Comparison of ENCODE assay signal across 8 cellular contexts in the genomic region with DNA sequence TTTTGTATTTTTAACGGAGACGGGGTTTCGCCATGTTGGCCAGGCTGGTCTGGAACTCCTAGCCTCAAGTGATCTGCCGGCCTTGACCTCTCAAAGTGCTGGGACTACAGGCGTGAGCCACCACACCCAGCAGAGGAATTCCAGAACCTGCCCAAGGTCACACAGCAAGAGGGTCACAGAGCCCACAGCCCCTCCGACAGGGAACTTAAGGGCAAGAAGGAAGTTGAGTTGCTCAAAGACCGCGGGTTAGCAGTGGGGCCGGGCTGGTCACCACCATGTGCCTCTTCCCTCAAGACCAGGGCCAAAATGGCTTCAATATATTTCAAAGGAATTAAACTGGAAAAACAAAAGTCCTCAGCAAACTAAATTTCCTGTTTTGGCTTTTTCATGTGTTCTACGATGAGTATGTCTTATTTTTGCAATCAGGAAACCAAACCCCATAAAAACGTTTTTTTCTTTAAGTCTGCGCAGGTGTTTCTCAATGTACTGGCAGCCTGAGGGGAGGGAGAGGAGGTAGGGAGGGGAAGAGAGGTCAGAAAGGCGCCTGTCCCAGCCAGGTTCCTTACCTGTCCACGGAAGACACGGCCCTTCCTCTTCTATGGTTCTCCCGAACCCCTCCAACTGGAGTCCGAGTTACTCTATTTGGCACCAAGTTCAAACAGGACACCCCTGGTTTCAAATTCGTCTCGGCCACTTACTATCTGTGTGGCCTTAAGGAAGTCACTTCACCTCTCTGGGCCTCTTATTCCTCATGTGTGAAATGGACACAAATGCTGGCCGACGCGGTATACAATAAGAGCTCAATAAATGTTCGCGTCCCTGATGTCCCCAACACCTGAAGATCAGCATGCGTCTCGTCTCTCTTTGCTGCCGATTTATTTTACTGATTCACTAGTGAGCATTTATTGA. TPM values are rescaled to one million over a fixed set of nuclear protein-coding genes. Genes with fewer than 3 reads are reported as not detected.
DNase-seq lines count a peak whose midpoint lies in the region; ATAC-seq and TF ChIP-seq lines count a peak whose summit lies in the region.

No MANE protein-coding gene starts in this region.

- POLR2A ChIA-PET in WTC11 (lab: Charles Lee): interaction anchor here (1.0 to 1.6 kb wide), 2 partner anchors 10 to 23 kb away, joined by 3 read pairs; no protein-coding TSS in a partner anchor

- H3K27me3 Mint-ChIP-seq in WTC11 (ENCODE audit: low read depth): peaks cover 18% of the 10 kb centered on the region

- peak overlapping the region; percentile 83 for H3K18ac ChIP-seq in trophoblast cell (ENCODE audit: low read length)

- no peaks in the 10 kb centered on the region for H3K9me3 ChIP-seq in gastroesophageal sphincter
- no peaks in the 10 kb centered on the region for H3K9me3 ChIP-seq in trophoblast cell (ENCODE audit: insufficient read depth, low read depth, low read length)

- H3K27me3 ChIP-seq in gastroesophageal sphincter (no peaks in the 10 kb centered on the region), trophoblast cell (ENCODE audit: insufficient read depth, low read length) (no peaks in the 10 kb centered on the region)

- ATAC-seq in GM19043 (IDR thresholded peaks at IDR 0.05; ENCODE audit: low read depth, unreplicated experiment) (peak; percentile 17), HG03135 (IDR thresholded peaks at IDR 0.05; ENCODE audit: unreplicated experiment) (peak; percentile 19), WTC11 (no peak), gastroesophageal sphincter (no peak)

- H4K8ac ChIP-seq in trophoblast cell (ENCODE audit: low read depth, low read length): peak overlapping the region; percentile 96

- H3K23ac ChIP-seq in trophoblast cell (ENCODE audit: low read length): no peak overlapping the region

- peaks cover 6% of the 10 kb centered on the region for H3K79me1 ChIP-seq in trophoblast cell (ENCODE audit: low read length)

- TF ChIP-seq EP300 in gastroesophageal sphincter (IDR thresholded peaks at IDR 0.05): no peak

- no peaks in the 10 kb centered on the region for H3K9me3 Mint-ChIP-seq in WTC11

- no peak overlapping the region for H3K27ac Mint-ChIP-seq in WTC11

- H3K36me3 ChIP-seq in gastroesophageal sphincter (peaks cover 0 to 37% of the 10 kb centered on the region in 2 donors), trophoblast cell (ENCODE audit: control insufficient read depth in 1 of 2, insufficient read depth in 2 of 2, low read length in 2 of 2) (peaks cover 5 to 9% of the 10 kb centered on the region in 2 experiments)

- no peak overlapping the region for H3K9ac ChIP-seq in trophoblast cell (ENCODE audit: low read length)

- H3K4me3 ChIP-seq in gastroesophageal sphincter (peak overlapping the region; percentile 30 to 74), trophoblast cell (ENCODE audit: low read depth, low read length) (peak overlapping the region; percentile 73)

- H3K4me1 Mint-ChIP-seq in WTC11: peaks cover 26% of the 10 kb centered on the region

- peak overlapping the region; percentile 35 for H2AK5ac ChIP-seq in trophoblast cell (ENCODE audit: low read length)

- H3K4me1 ChIP-seq in gastroesophageal sphincter: peaks cover 0 to 35% (median 15%) of the 10 kb centered on the region in 3 donors
- peaks cover 7 to 11% of the 10 kb centered on the region in 2 experiments for H3K4me1 ChIP-seq in trophoblast cell (ENCODE audit: control insufficient read depth in 1 of 2, insufficient read depth in 2 of 2, low read length in 2 of 2)

- H3K4ac ChIP-seq in trophoblast cell (ENCODE audit: low read depth, low read length): no peak overlapping the region

- peak overlapping the region; percentile 93 for H3K14ac ChIP-seq in trophoblast cell (ENCODE audit: low read length)

- H2BK120ac ChIP-seq in trophoblast cell (ENCODE audit: insufficient read depth, low read length, poor library complexity): peak overlapping the region; percentile 75

- DNase-seq in WTC11 (ENCODE audit: low spot score) (no peak), trophoblast cell (peak in 1 of 2 donors; percentile 38), NCI-H2029 treated with DMSO at 0.1 percent for 48 hours (lab: John Stamatoyannopoulos, UW) (no peak), iPS-NIHi7 (ENCODE audit: extremely low spot score) (no peak), DMS 273 (lab: John Stamatoyannopoulos, UW; ENCODE audit: unreplicated experiment) (no peak)

- H4K12ac ChIP-seq in trophoblast cell (ENCODE audit: low read depth, low read length): no peak overlapping the region

- H3K27ac ChIP-seq in gastroesophageal sphincter (peak overlapping the region in 3 of 4 donors; percentile 79 to 82 (median 80)), trophoblast cell (ENCODE audit: low read depth, low read length) (no peak overlapping the region)

- H4K91ac ChIP-seq in trophoblast cell (ENCODE audit: low read depth, low read length): peak overlapping the region; percentile 84

- H3K36me3 Mint-ChIP-seq in WTC11: peaks cover 15% of the 10 kb centered on the region

- no peak overlapping the region for H2BK12ac ChIP-seq in trophoblast cell (ENCODE audit: low read length)

- peak overlapping the region; percentile 64 for H2BK5ac ChIP-seq in trophoblast cell (ENCODE audit: low read depth, low read length, poor library complexity)

- CTCF ChIA-PET in WTC11 (lab: Charles Lee): interaction anchor here (0.7 to 2.3 kb wide), 7 partner anchors 8 to 341 kb away, joined by 3 to 19 read pairs (median 3); no protein-coding TSS in a partner anchor

- WGBS in gastroesophageal sphincter (ENCODE audit: low coverage in 1 of 2), 2 donors: 22 to 47% methylated on average over 12 to 21 of the region's 27 CpGs
- WGBS in trophoblast cell (ENCODE audit: extremely low coverage, insufficient coverage, insufficient read length): no CpG with 5 or more reads among the region's 27 CpGs

- TF ChIP-seq POLR2A in gastroesophageal sphincter (IDR thresholded peaks at IDR 0.05): no peak

- TF ChIP-seq CTCF in WTC11 (IDR thresholded peaks at IDR 0.05) (no peak), gastroesophageal sphincter (IDR thresholded peaks at IDR 0.05) (no peak)

- peak overlapping the region; percentile 91 for H3K4me3 Mint-ChIP-seq in WTC11

- peak overlapping the region; percentile 82 for H2AFZ ChIP-seq in trophoblast cell (ENCODE audit: insufficient read depth, low read length, poor library complexity)

- peaks cover 2% of the 10 kb centered on the region for H3K79me2 ChIP-seq in trophoblast cell (ENCODE audit: control insufficient read depth, insufficient read depth, low read length, poor library complexity)

- peak overlapping the region; percentile 93 for H3K4me2 ChIP-seq in trophoblast cell (ENCODE audit: low read length)

TF ChIP-seq in WTC11, 78 proteins besides CTCF, POLR2A, EP300 and RAD21:
- TF ChIP-seq ZNF121 (CRISPR knock-in tag; IDR thresholded peaks at IDR 0.05): 0 out of 2 replicates have a peak, but pooled peaks have one; percentile 15
- TF ChIP-seq, protein P1, sequence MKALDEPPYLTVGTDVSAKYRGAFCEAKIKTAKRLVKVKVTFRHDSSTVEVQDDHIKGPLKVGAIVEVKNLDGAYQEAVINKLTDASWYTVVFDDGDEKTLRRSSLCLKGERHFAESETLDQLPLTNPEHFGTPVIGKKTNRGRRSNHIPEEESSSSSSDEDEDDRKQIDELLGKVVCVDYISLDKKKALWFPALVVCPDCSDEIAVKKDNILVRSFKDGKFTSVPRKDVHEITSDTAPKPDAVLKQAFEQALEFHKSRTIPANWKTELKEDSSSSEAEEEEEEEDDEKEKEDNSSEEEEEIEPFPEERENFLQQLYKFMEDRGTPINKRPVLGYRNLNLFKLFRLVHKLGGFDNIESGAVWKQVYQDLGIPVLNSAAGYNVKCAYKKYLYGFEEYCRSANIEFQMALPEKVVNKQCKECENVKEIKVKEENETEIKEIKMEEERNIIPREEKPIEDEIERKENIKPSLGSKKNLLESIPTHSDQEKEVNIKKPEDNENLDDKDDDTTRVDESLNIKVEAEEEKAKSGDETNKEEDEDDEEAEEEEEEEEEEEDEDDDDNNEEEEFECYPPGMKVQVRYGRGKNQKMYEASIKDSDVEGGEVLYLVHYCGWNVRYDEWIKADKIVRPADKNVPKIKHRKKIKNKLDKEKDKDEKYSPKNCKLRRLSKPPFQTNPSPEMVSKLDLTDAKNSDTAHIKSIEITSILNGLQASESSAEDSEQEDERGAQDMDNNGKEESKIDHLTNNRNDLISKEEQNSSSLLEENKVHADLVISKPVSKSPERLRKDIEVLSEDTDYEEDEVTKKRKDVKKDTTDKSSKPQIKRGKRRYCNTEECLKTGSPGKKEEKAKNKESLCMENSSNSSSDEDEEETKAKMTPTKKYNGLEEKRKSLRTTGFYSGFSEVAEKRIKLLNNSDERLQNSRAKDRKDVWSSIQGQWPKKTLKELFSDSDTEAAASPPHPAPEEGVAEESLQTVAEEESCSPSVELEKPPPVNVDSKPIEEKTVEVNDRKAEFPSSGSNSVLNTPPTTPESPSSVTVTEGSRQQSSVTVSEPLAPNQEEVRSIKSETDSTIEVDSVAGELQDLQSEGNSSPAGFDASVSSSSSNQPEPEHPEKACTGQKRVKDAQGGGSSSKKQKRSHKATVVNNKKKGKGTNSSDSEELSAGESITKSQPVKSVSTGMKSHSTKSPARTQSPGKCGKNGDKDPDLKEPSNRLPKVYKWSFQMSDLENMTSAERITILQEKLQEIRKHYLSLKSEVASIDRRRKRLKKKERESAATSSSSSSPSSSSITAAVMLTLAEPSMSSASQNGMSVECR (CRISPR knock-in tag; IDR thresholded peaks at IDR 0.05; ENCODE audit: borderline replicate concordance): no peak

RNA-seq across cellular contexts. Expression of a gene that starts 0.8 kb away (rescaled TPM):
- total RNA-seq in WTC11 (2021) (12.2 to 13.9 TPM (median 13.8 TPM) in 3 replicates), gastroesophageal sphincter (10 to 100 TPM; 20.9 to 44.2 (median 29.8) TPM)
- polyA plus RNA-seq in trophoblast cell (2013): 10.2 and 10.6 TPM in 2 replicates

RNA-seq across cellular contexts. Expression of a gene that starts 24.3 kb away (rescaled TPM):
- total RNA-seq in WTC11 (2021) (34.8 to 39.4 TPM (median 35.6 TPM) in 3 replicates), gastroesophageal sphincter (10 to 100 TPM; 23.1 to 54.4 (median 31.3) TPM)
- 43.9 and 46.8 TPM in 2 replicates for polyA plus RNA-seq in trophoblast cell (2013)

Comparison
In these comparisons a context has a peak if more than half of its experiments do, and no peak if none do; other contexts are left out.
1. ATAC-seq: peak in GM19043 (single experiment) and HG03135 (single experiment); none in WTC11 (single experiment) and gastroesophageal sphincter (single experiment).